In genomic region chr3:62873672-62874397, GRCh38 we compare ENCODE assay signal across 8 cellular contexts. TPM values are rescaled to one million over a fixed set of nuclear protein-coding genes. Genes with fewer than 3 reads are reported as not detected.
DNase-seq lines count a peak whose midpoint lies in the region; ATAC-seq and TF ChIP-seq lines count a peak whose summit lies in the region.

No MANE protein-coding gene starts in this region.

- no peaks in the 10 kb centered on the region for H3K36me3 ChIP-seq in right lobe of liver

- peaks cover 12% of the 10 kb centered on the region for H3K4me1 Mint-ChIP-seq in type B pancreatic cell (ENCODE audit: unreplicated experiment)
- H3K4me1 Mint-ChIP-seq in activated T-cell treated with anti-CD3 and anti-CD28 coated beads, Interleukin-2, amount 50 U/mL, for 24 hours (ENCODE audit: low read depth), result no peaks in the 10 kb centered on the region

- WGBS in right lobe of liver (ENCODE audit: insufficient coverage, low coverage, low lambda C conversion rate, missing lambda C conversion rate), result 2% methylated on average over 9 of the region's 56 CpGs

- peaks cover 5 to 28% of the 10 kb centered on the region in 2 donors for H3K27me3 ChIP-seq in right lobe of liver

- H3K4me3 ChIP-seq in right lobe of liver, result peak overlapping the region; percentile 12 to 32 (median 16)

- peaks cover 6% of the 10 kb centered on the region for H3K9me3 Mint-ChIP-seq in type B pancreatic cell
- H3K9me3 Mint-ChIP-seq in activated T-cell treated with anti-CD3 and anti-CD28 coated beads, Interleukin-2, amount 50 U/mL, for 24 hours, result peaks cover 2% of the 10 kb centered on the region

- peak overlapping the region; percentile 96 for H3K4me3 Mint-ChIP-seq in type B pancreatic cell
- H3K4me3 Mint-ChIP-seq in activated T-cell treated with anti-CD3 and anti-CD28 coated beads, Interleukin-2, amount 50 U/mL, for 24 hours, result no peak overlapping the region

- no peak overlapping the region for H3K27ac ChIP-seq in right lobe of liver

- peak; percentile 80 for DNase-seq in NCI-H2227 (lab: John Stamatoyannopoulos, UW; ENCODE audit: unreplicated experiment)
- DNase-seq in cerebellum (ENCODE audit: low spot score), result peak; percentile 67
- peak in 1 of 3 donors; percentile 17 for DNase-seq in right lobe of liver
- DNase-seq in type B pancreatic cell (ENCODE audit: extremely low spot score, unreplicated experiment), result peak; percentile 74
- no peak for DNase-seq in activated CD4-positive, alpha-beta T cell treated with anti-CD3 and anti-CD28 coated beads, Interleukin-2, amount 50 U/mL, for 4 hours
- DNase-seq in activated T-cell treated with anti-CD3 and anti-CD28 coated beads, Interleukin-2, amount 50 U/mL, for 24 hours, result no peak

- peaks cover 85% of the 10 kb centered on the region for H3K27me3 Mint-ChIP-seq in type B pancreatic cell
- H3K27me3 Mint-ChIP-seq in activated T-cell treated with anti-CD3 and anti-CD28 coated beads, Interleukin-2, amount 50 U/mL, for 24 hours, result peaks cover 57% of the 10 kb centered on the region

- ATAC-seq in GM19035 (IDR thresholded peaks at IDR 0.05; ENCODE audit: unreplicated experiment) (peak; percentile 60), right lobe of liver (peak in 3 of 4 donors; percentile 17 to 40 (median 23)), GM21528 (IDR thresholded peaks at IDR 0.05; ENCODE audit: low FRiP score, unreplicated experiment) (no peak)

- peak overlapping the region; percentile 57 for H3K27ac Mint-ChIP-seq in type B pancreatic cell
- no peak overlapping the region for H3K27ac Mint-ChIP-seq in activated T-cell treated with anti-CD3 and anti-CD28 coated beads, Interleukin-2, amount 50 U/mL, for 24 hours

- intact Hi-C loops in right lobe of liver (cut with DNase I), result no loop called here

- TF ChIP-seq CTCF in right lobe of liver (IDR thresholded peaks at IDR 0.05), result no peak
- peak; percentile 64 for TF ChIP-seq CTCF in type B pancreatic cell (conservative IDR thresholded peaks at IDR 0.05)

- no peaks in the 10 kb centered on the region for H3K9me3 ChIP-seq in right lobe of liver

- peaks cover 0 to 9% (median 0%) of the 10 kb centered on the region in 4 donors for H3K4me1 ChIP-seq in right lobe of liver

- TF ChIP-seq POLR2A in right lobe of liver (IDR thresholded peaks at IDR 0.05), result no peak

- no peaks in the 10 kb centered on the region for H3K36me3 Mint-ChIP-seq in type B pancreatic cell
- no peaks in the 10 kb centered on the region for H3K36me3 Mint-ChIP-seq in activated T-cell treated with anti-CD3 and anti-CD28 coated beads, Interleukin-2, amount 50 U/mL, for 24 hours (ENCODE audit: low read depth)

RNA-seq across cellular contexts. Expression of gene CADPS, which starts 1.4 kb away (rescaled TPM):
- total RNA-seq in cerebellum (187 TPM), right lobe of liver (under 1 TPM in 2 of 6 experiments, not detected in 4; 0.06 to 0.98 TPM), type B pancreatic cell (ENCODE audit: low replicate concordance) (21.6 and 26.8 TPM in 2 replicates)

Comparison
In these comparisons a context has a peak if more than half of its experiments do, and no peak if none do; other contexts are left out.
1. DNase-seq: peak in NCI-H2227 (single experiment), cerebellum (single experiment) and type B pancreatic cell (single experiment); none in activated CD4-positive, alpha-beta T cell treated with anti-CD3 and anti-CD28 coated beads, Interleukin-2, amount 50 U/mL, for 4 hours (0 of 2) and activated T-cell treated with anti-CD3 and anti-CD28 coated beads, Interleukin-2, amount 50 U/mL, for 24 hours (single experiment).
2. RNA of gene CADPS, which starts 1.4 kb away (total RNA-seq): 187 TPM in cerebellum (single experiment) and 21.6 to 26.8 TPM in type B pancreatic cell; 0.06 to 0.98 TPM in right lobe of liver; every median in the first group is over 10 times any median in the second.